ENCODE assay signal across 3 cellular contexts in the genomic region with DNA sequence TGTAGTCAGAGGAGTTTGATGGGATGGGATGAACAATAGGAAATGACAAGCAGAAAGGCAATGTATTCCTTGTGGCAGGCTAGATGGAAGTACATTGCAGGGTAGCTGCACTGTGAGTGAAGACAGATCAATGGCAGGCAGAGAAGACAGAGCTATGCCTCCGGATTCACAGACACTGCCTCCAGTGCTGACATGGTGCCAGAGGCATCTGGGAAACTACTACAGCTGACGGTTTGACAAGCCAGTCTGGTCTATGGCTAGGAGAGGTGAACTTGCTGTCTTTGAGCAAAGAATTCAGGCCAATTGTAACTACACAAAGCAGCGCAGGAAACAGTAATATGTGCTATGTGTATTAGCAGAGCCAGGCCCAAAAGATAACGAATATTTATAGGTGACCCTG.
TF ChIP-seq lines count a peak whose summit lies in the region.

No MANE protein-coding gene starts in this region.

TF ChIP-seq in SK-N-SH treated with all-trans-retinoic acid at 6 μM for 48 hours, 23 proteins besides CTCF, POLR2A, EP300 and RAD21 (continued from another document):
- TF ChIP-seq, protein P1, sequence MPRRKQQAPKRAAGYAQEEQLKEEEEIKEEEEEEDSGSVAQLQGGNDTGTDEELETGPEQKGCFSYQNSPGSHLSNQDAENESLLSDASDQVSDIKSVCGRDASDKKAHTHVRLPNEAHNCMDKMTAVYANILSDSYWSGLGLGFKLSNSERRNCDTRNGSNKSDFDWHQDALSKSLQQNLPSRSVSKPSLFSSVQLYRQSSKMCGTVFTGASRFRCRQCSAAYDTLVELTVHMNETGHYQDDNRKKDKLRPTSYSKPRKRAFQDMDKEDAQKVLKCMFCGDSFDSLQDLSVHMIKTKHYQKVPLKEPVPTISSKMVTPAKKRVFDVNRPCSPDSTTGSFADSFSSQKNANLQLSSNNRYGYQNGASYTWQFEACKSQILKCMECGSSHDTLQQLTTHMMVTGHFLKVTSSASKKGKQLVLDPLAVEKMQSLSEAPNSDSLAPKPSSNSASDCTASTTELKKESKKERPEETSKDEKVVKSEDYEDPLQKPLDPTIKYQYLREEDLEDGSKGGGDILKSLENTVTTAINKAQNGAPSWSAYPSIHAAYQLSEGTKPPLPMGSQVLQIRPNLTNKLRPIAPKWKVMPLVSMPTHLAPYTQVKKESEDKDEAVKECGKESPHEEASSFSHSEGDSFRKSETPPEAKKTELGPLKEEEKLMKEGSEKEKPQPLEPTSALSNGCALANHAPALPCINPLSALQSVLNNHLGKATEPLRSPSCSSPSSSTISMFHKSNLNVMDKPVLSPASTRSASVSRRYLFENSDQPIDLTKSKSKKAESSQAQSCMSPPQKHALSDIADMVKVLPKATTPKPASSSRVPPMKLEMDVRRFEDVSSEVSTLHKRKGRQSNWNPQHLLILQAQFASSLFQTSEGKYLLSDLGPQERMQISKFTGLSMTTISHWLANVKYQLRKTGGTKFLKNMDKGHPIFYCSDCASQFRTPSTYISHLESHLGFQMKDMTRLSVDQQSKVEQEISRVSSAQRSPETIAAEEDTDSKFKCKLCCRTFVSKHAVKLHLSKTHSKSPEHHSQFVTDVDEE (CRISPR knock-in tag; IDR thresholded peaks at IDR 0.05) = no peak
- TF ChIP-seq ZNF70 (CRISPR knock-in tag; IDR thresholded peaks at IDR 0.05) (no peak), ISL1 (CRISPR knock-in tag; IDR thresholded peaks at IDR 0.05) (no peak), SNAI2 (CRISPR knock-in tag; IDR thresholded peaks at IDR 0.05) (no peak), RARB (CRISPR knock-in tag; IDR thresholded peaks at IDR 0.05) (no peak), ZFP30 (CRISPR knock-in tag; IDR thresholded peaks at IDR 0.05) (no peak), ZNF8 (CRISPR knock-in tag; IDR thresholded peaks at IDR 0.05) (no peak), ZNF565 (CRISPR knock-in tag; conservative IDR thresholded peaks at IDR 0.05; ENCODE audit: low read depth) (no peak), OSR1 (CRISPR knock-in tag; IDR thresholded peaks at IDR 0.05) (no peak), ESRRG (CRISPR knock-in tag; IDR thresholded peaks at IDR 0.05) (no peak), ZC3H10 (CRISPR knock-in tag; IDR thresholded peaks at IDR 0.05) (no peak), TOX (CRISPR knock-in tag; IDR thresholded peaks at IDR 0.05; ENCODE audit: borderline replicate concordance) (no peak), CSDC2 (CRISPR knock-in tag; IDR thresholded peaks at IDR 0.05) (no peak)
- TF ChIP-seq, protein P2, sequence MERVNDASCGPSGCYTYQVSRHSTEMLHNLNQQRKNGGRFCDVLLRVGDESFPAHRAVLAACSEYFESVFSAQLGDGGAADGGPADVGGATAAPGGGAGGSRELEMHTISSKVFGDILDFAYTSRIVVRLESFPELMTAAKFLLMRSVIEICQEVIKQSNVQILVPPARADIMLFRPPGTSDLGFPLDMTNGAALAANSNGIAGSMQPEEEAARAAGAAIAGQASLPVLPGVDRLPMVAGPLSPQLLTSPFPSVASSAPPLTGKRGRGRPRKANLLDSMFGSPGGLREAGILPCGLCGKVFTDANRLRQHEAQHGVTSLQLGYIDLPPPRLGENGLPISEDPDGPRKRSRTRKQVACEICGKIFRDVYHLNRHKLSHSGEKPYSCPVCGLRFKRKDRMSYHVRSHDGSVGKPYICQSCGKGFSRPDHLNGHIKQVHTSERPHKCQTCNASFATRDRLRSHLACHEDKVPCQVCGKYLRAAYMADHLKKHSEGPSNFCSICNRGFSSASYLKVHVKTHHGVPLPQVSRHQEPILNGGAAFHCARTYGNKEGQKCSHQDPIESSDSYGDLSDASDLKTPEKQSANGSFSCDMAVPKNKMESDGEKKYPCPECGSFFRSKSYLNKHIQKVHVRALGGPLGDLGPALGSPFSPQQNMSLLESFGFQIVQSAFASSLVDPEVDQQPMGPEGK (CRISPR knock-in tag; IDR thresholded peaks at IDR 0.05; ENCODE audit: borderline replicate concordance) = no peak

TF ChIP-seq in SK-N-SH, 30 proteins besides CTCF, POLR2A, EP300 and RAD21 (continued from another document):
- TF ChIP-seq, protein P3, sequence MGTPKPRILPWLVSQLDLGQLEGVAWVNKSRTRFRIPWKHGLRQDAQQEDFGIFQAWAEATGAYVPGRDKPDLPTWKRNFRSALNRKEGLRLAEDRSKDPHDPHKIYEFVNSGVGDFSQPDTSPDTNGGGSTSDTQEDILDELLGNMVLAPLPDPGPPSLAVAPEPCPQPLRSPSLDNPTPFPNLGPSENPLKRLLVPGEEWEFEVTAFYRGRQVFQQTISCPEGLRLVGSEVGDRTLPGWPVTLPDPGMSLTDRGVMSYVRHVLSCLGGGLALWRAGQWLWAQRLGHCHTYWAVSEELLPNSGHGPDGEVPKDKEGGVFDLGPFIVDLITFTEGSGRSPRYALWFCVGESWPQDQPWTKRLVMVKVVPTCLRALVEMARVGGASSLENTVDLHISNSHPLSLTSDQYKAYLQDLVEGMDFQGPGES (IDR thresholded peaks at IDR 0.05; ENCODE audit: low read depth, low read length) = no peak
- TF ChIP-seq, protein P4, sequence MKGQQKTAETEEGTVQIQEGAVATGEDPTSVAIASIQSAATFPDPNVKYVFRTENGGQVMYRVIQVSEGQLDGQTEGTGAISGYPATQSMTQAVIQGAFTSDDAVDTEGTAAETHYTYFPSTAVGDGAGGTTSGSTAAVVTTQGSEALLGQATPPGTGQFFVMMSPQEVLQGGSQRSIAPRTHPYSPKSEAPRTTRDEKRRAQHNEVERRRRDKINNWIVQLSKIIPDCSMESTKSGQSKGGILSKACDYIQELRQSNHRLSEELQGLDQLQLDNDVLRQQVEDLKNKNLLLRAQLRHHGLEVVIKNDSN (IDR thresholded peaks at IDR 0.05; ENCODE audit: borderline replicate concordance, low read depth) = no peak
- TF ChIP-seq TCF12 (IDR thresholded peaks at IDR 0.05) = no peak
- TF ChIP-seq SIN3A (IDR thresholded peaks at IDR 0.05; ENCODE audit: borderline replicate concordance, low read depth, low read length) = no peak
TF ChIP-seq in SK-N-SH: peak in this region for 0.

TF ChIP-seq in IMR-90, 13 proteins besides CTCF, POLR2A, EP300 and RAD21 (continued from another document):
- TF ChIP-seq, protein P5, sequence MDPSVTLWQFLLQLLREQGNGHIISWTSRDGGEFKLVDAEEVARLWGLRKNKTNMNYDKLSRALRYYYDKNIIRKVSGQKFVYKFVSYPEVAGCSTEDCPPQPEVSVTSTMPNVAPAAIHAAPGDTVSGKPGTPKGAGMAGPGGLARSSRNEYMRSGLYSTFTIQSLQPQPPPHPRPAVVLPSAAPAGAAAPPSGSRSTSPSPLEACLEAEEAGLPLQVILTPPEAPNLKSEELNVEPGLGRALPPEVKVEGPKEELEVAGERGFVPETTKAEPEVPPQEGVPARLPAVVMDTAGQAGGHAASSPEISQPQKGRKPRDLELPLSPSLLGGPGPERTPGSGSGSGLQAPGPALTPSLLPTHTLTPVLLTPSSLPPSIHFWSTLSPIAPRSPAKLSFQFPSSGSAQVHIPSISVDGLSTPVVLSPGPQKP (IDR thresholded peaks at IDR 0.05; ENCODE audit: borderline replicate concordance, low read depth, low read length) = no peak
- TF ChIP-seq RCOR1 (IDR thresholded peaks at IDR 0.05; ENCODE audit: insufficient replicate concordance, low read length) = no peak
